8 cellular contexts compared by ENCODE assay signal in the genomic region with DNA sequence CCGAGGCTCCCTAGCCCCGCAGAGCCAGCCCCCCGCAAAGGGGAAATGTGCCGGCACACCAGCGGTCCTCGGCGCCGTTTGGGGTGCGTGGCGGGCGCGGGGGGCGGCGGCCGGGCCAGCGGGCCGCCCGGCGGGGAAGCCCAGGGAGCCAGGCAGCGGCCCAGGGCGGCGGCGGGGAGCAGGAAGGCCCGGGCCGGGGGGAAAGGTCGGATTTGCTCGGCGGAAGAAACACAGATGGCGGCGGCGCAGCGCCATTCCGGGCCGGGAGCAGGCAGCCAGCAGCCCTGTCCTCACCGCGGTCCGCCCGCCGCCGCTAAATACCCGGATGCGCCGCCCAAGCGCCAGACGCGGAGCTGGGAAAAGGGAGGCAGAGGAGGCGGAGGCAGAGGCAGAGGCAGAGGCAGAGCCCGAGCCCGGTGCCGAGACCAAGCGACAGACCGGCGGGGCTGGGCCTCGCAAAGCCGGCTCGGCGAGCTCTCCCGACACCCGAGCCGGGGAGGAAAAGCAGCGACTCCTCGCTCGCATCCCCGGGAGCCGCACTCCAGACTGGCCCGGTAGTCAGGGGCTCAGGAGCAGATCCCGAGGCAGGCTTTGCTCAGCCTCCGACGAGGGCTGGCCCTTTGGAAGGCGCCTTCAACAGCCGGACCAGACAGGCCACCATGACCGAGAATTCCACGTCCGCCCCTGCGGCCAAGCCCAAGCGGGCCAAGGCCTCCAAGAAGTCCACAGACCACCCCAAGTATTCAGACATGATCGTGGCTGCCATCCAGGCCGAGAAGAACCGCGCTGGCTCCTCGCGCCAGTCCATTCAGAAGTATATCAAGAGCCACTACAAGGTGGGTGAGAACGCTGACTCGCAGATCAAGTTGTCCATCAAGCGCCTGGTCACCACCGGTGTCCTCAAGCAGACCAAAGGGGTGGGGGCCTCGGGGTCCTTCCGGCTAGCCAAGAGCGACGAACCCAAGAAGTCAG. TPM values are rescaled to one million over a fixed set of nuclear protein-coding genes. Genes with fewer than 3 reads are reported as not detected.
DNase-seq lines count a peak whose midpoint lies in the region; ATAC-seq and FAIRE-seq lines count a peak whose summit lies in the region.

No MANE protein-coding gene starts in this region.

- peak overlapping the region; percentile 71 for H3K4me3 Mint-ChIP-seq in central memory CD8-positive, alpha-beta T cell

- FAIRE-seq in GM19239 (lab: Jason Lieb, UNC): no peak

- peaks cover 39% of the 10 kb centered on the region for H3K4me1 Mint-ChIP-seq in central memory CD8-positive, alpha-beta T cell

- peak overlapping the region; percentile 86 for H3K27ac ChIP-seq in skeletal muscle tissue (ENCODE audit: low read depth, low read length)

- H3K9me3 Mint-ChIP-seq in central memory CD8-positive, alpha-beta T cell: no peaks in the 10 kb centered on the region

- peak; percentile 10 to 27 for ATAC-seq in activated CD4-positive, CD25-positive, alpha-beta regulatory T cell treated with anti-CD3 and anti-CD28 coated beads, Interleukin-2, amount 50 U/mL, for 24 hours
- ATAC-seq in central memory CD8-positive, alpha-beta T cell (replicated peaks; ENCODE audit: extremely low read depth, poor library complexity, severe bottlenecking): no peak
- no peak for ATAC-seq in GM19467 (IDR thresholded peaks at IDR 0.05; ENCODE audit: unreplicated experiment)

- H3K27me3 ChIP-seq in skeletal muscle tissue (ENCODE audit: control insufficient read depth in 3 of 3, insufficient read depth in 3 of 3, low read length in 3 of 3): peaks cover 0 to 4% (median 0%) of the 10 kb centered on the region in 3 donors

- H3K4me3 ChIP-seq in skeletal muscle tissue (ENCODE audit: low read length in 3 of 3): peak overlapping the region; percentile 91 to 99 (median 93)

- H3K36me3 Mint-ChIP-seq in central memory CD8-positive, alpha-beta T cell (ENCODE audit: insufficient read depth): peaks cover 5% of the 10 kb centered on the region

- no peaks in the 10 kb centered on the region for H3K36me3 ChIP-seq in ES-I3 (ENCODE audit: insufficient read depth, low read length)
- no peaks in the 10 kb centered on the region for H3K36me3 ChIP-seq in skeletal muscle tissue (ENCODE audit: control insufficient read depth in 3 of 3, insufficient read depth in 3 of 3, low read length in 3 of 3)

- H3K27ac Mint-ChIP-seq in central memory CD8-positive, alpha-beta T cell (ENCODE audit: low read depth): no peak overlapping the region

- DNase-seq in NCI-H187 treated with DMSO at 0.1 percent for 48 hours (lab: John Stamatoyannopoulos, UW) (peak; percentile 31), inferior parietal cortex (ENCODE audit: extremely low spot score) (peak; percentile 74), GM19239 (ENCODE audit: insufficient read length, low spot score) (no peak)
- DNase-seq in central memory CD8-positive, alpha-beta T cell (ENCODE audit: low spot score in 2 of 2): peak in 1 of 2 donors; percentile 35

- H3K9me3 ChIP-seq in ES-I3 (ENCODE audit: control insufficient read depth, insufficient read depth, low read length): no peaks in the 10 kb centered on the region
- no peaks in the 10 kb centered on the region for H3K9me3 ChIP-seq in skeletal muscle tissue (ENCODE audit: control insufficient read depth in 3 of 3, low read length in 3 of 3)

- peak overlapping the region; percentile 85 for H3K9ac ChIP-seq in ES-I3 (ENCODE audit: low read depth, low read length)
- peak overlapping the region; percentile 92 to 97 (median 96) for H3K9ac ChIP-seq in skeletal muscle tissue (ENCODE audit: low read depth in 1 of 3, low read length in 3 of 3)

- H3K4me1 ChIP-seq in ES-I3 (ENCODE audit: insufficient read depth, low read length) (no peaks in the 10 kb centered on the region), skeletal muscle tissue (ENCODE audit: control insufficient read depth in 3 of 3, insufficient read depth in 3 of 3, low read length in 3 of 3) (peaks cover 26 to 38% (median 37%) of the 10 kb centered on the region in 3 donors)

- H3K27me3 Mint-ChIP-seq in central memory CD8-positive, alpha-beta T cell: peaks cover 70% of the 10 kb centered on the region

RNA-seq across cellular contexts. Expression of a gene that starts 2.6 kb away (rescaled TPM):
- total RNA-seq in skeletal muscle tissue: 9.9 TPM

RNA-seq across cellular contexts. Expression of a gene that starts 18.0 kb away (rescaled TPM):
- not detected for total RNA-seq in skeletal muscle tissue

RNA-seq across cellular contexts. Expression of a gene that starts 39.0 kb away (rescaled TPM):
- 3.7 TPM for total RNA-seq in skeletal muscle tissue

RNA-seq across cellular contexts. Expression of a gene that starts 44.0 kb away (rescaled TPM):
- 706 TPM for total RNA-seq in skeletal muscle tissue

Comparison
In these comparisons a context has a peak if more than half of its experiments do, and no peak if none do; other contexts are left out.
1. ATAC-seq: peak in activated CD4-positive, CD25-positive, alpha-beta regulatory T cell treated with anti-CD3 and anti-CD28 coated beads, Interleukin-2, amount 50 U/mL, for 24 hours (2 of 2); none in central memory CD8-positive, alpha-beta T cell (single experiment) and GM19467 (single experiment).